12 cellular contexts compared by ENCODE assay signal in genomic region chr7:18313970-18314369, GRCh38.
"Had no signal": no experiment of that assay in that cellular context is flagged by ENCODE, and none has a peak within 500 bp of the region (broad histone marks: within the 10 kb centered on the region; RNA-seq: fewer than 3 reads in every experiment).

No MANE protein-coding gene starts in this region.

- H3K27me3 ChIP-seq: colonic mucosa, pancreas had no signal

- DNase-seq: activated CD4-positive, alpha-beta T cell treated with anti-CD3 and anti-CD28 coated beads, Interleukin-2, amount 50 U/mL, for 4 hours; activated CD4-positive, CD25-positive, alpha-beta regulatory T cell treated with anti-CD3 and anti-CD28 coated beads, Interleukin-2, amount 50 U/mL, for 72 hours; activated effector memory CD4-positive, alpha-beta T cell treated with anti-CD3 and anti-CD28 coated beads, Interleukin-2, amount 50 U/mL, for 16 hours; activated T-cell treated with anti-CD3 and anti-CD28 coated beads, Interleukin-2, amount 50 U/mL, for 4 hours; aorta; colonic mucosa; foreskin melanocyte; kidney; pancreas; stimulated activated CD4-positive, alpha-beta T cell treated with anti-CD3 and anti-CD28 coated beads, Interleukin-4, amount 100 ng/mL, for 1 hour; stimulated activated CD8-positive, alpha-beta memory T cell treated with anti-CD3 and anti-CD28 coated beads, Interleukin-4, amount 100 ng/mL, for 48 hours; stimulated activated naive CD8-positive, alpha-beta T cell treated with anti-CD3 and anti-CD28 coated beads, Interleukin-15, Interleukin-2, amounts not matched to agents 100 U/mL and 50 U/mL, for 24 hours had no signal

- H3K9me3 ChIP-seq: colonic mucosa, pancreas had no signal

- H3K4me3 ChIP-seq: colonic mucosa, pancreas had no signal

- ATAC-seq: activated T-cell treated with anti-CD3 and anti-CD28 coated beads, Interleukin-2, amount 50 U/mL, for 4 hours; pancreas; stimulated activated naive CD8-positive, alpha-beta T cell treated with anti-CD3 and anti-CD28 coated beads, Interleukin-15, Interleukin-2, amounts not matched to agents 100 U/mL and 50 U/mL, for 24 hours had no signal

- H3K27ac ChIP-seq: colonic mucosa, pancreas had no signal

- H3K4me1 ChIP-seq: colonic mucosa had no signal

- H3K36me3 ChIP-seq: colonic mucosa, pancreas had no signal
